ENCODE assay signal across 19 cellular contexts in genomic region chr7:157729566-157729965, GRCh38.
A peak's percentile ranks its signal among the peaks of the same experiment; 100 is the strongest.
DNase-seq lines count a peak whose midpoint lies in the region; ATAC-seq and TF ChIP-seq lines count a peak whose summit lies in the region.
"Had no signal": no experiment of that assay in that cellular context is flagged by ENCODE, and none has a peak within 500 bp of the region (broad histone marks: within the 10 kb centered on the region; RNA-seq: fewer than 3 reads in every experiment).

No MANE protein-coding gene starts in this region.

- CTCF ChIA-PET in HEK293 (lab: Yijun Ruan, JAX): no interaction called here

- H3K4me3 ChIP-seq in HEK293 (ENCODE audit: low read depth, low read length) (no peak overlapping the region), mucosa of descending colon (no peak overlapping the region), body of pancreas (no peak overlapping the region)
- H3K4me3 ChIP-seq: SK-N-MC had no signal

- H3K36me3 Mint-ChIP-seq in T-helper 17 cell (ENCODE audit: low read depth): no peaks in the 10 kb centered on the region
- H3K36me3 Mint-ChIP-seq: CD4-positive, alpha-beta memory T cell had no signal

- TF ChIP-seq POLR2A in body of pancreas (IDR thresholded peaks at IDR 0.05): no peak

- no peak overlapping the region for H3K27ac ChIP-seq in 22Rv1
- H3K27ac ChIP-seq in HEK293 (ENCODE audit: extremely low read depth, low read depth, low read length): no peak overlapping the region
- H3K27ac ChIP-seq in body of pancreas: no peak overlapping the region
- H3K27ac ChIP-seq in substantia nigra (ENCODE audit: low read depth, low read length, poor library complexity, severe bottlenecking): no peak overlapping the region
- H3K27ac ChIP-seq: SK-N-MC had no signal

- H3K4me1 Mint-ChIP-seq in T-helper 17 cell: peaks cover 2% of the 10 kb centered on the region
- H3K4me1 Mint-ChIP-seq: CD4-positive, alpha-beta memory T cell had no signal

- H3K27me3 ChIP-seq in body of pancreas: no peaks in the 10 kb centered on the region

- WGBS in body of pancreas, 2 donors: 67 to 73% methylated on average over 8 to 11 of the region's 11 CpGs

- DNase-seq in T-helper 17 cell (no peak), mucosa of descending colon (no peak), body of pancreas (no peak), substantia nigra (lab: John Stamatoyannopoulos, UW) (no peak)
- DNase-seq: BE2C; Calu3; CD4-positive, alpha-beta memory T cell; KBM-7; NCI-H1436 treated with DMSO at 0.1 percent for 48 hours; NCI-H2029 treated with DMSO at 0.1 percent for 48 hours; NCI-H2171 treated with DMSO at 0.1 percent for 48 hours; NCI-H446 treated with DMSO at 0.1 percent for 48 hours; NCI-H82; OCI-M1; SHP77 had no signal

- H3K4me3 Mint-ChIP-seq in T-helper 17 cell: peak overlapping the region; percentile 28
- H3K4me3 Mint-ChIP-seq: CD4-positive, alpha-beta memory T cell had no signal

- no peak for ATAC-seq in T-helper 17 cell
- ATAC-seq in mucosa of descending colon: peak; percentile 36
- no peak for ATAC-seq in body of pancreas
- no peak for ATAC-seq in HG02970 (IDR thresholded peaks at IDR 0.05; ENCODE audit: low FRiP score, unreplicated experiment)

- H3K27me3 Mint-ChIP-seq in T-helper 17 cell: peaks cover 15% of the 10 kb centered on the region
- H3K27me3 Mint-ChIP-seq: CD4-positive, alpha-beta memory T cell had no signal

- no peaks in the 10 kb centered on the region for H3K9me3 ChIP-seq in HEK293 (ENCODE audit: control insufficient read depth, insufficient read depth, low read depth, low read length)
- H3K9me3 ChIP-seq in T-helper 17 cell (ENCODE audit: control insufficient read depth, low read length, poor library complexity, severe bottlenecking): no peaks in the 10 kb centered on the region
- no peaks in the 10 kb centered on the region for H3K9me3 ChIP-seq in mucosa of descending colon
- H3K9me3 ChIP-seq in body of pancreas: no peaks in the 10 kb centered on the region
- H3K9me3 ChIP-seq: BE2C had no signal

- intact Hi-C loops in mucosa of descending colon (cut with DNase I, micrococcal nuclease): no loop called here
- intact Hi-C loops in body of pancreas (cut with DNase I): no loop called here

- TF ChIP-seq CTCF in 22Rv1 (IDR thresholded peaks at IDR 0.05) (peak; percentile 19; the same call in 1 of the 2 replicates), HEK293 (tag by site-specific recombination; IDR thresholded peaks at IDR 0.05) (peak; percentile 21; the same call in 1 of the 2 replicates), mucosa of descending colon (IDR thresholded peaks at IDR 0.05) (no peak), body of pancreas (IDR thresholded peaks at IDR 0.05) (no peak)

- H3K36me3 ChIP-seq in HEK293 (ENCODE audit: control insufficient read depth in 2 of 2, insufficient read depth in 1 of 2, low read length in 2 of 2): no peaks in the 10 kb centered on the region
- H3K36me3 ChIP-seq in mucosa of descending colon (ENCODE audit: low read depth): no peaks in the 10 kb centered on the region
- no peaks in the 10 kb centered on the region for H3K36me3 ChIP-seq in body of pancreas (replicated peaks in 1 of 2; ENCODE audit: insufficient read depth in 1 of 2, low read depth in 2 of 2)
- H3K36me3 ChIP-seq: BE2C had no signal

- H3K4me1 ChIP-seq in HEK293 (ENCODE audit: control insufficient read depth, insufficient read depth, low read length) (no peaks in the 10 kb centered on the region), mucosa of descending colon (ENCODE audit: low read depth) (no peaks in the 10 kb centered on the region), body of pancreas (no peaks in the 10 kb centered on the region)
- H3K4me1 ChIP-seq: BE2C had no signal

- H3K27ac Mint-ChIP-seq in T-helper 17 cell: no peak overlapping the region
- H3K27ac Mint-ChIP-seq: CD4-positive, alpha-beta memory T cell had no signal

- POLR2A ChIA-PET in HEK293 (lab: Yijun Ruan, JAX): no interaction called here

TF ChIP-seq in HEK293, 187 proteins besides CTCF, POLR2A, EP300 and RAD21:
- TF ChIP-seq ZNF174 (tag by site-specific recombination; IDR thresholded peaks at IDR 0.05) (no peak), ZNF366 (tag by site-specific recombination; conservative IDR thresholded peaks at IDR 0.05) (no peak), PATZ1 (tag by site-specific recombination; IDR thresholded peaks at IDR 0.05) (no peak), ZNF707 (tag by site-specific recombination; IDR thresholded peaks at IDR 0.05) (no peak), BCL6B (tag by site-specific recombination; IDR thresholded peaks at IDR 0.05) (no peak), GLIS1 (tag by site-specific recombination; IDR thresholded peaks at IDR 0.05) (no peak), ZFP3 (tag by site-specific recombination; IDR thresholded peaks at IDR 0.05; ENCODE audit: low read depth) (no peak), ZFP37 (tag by site-specific recombination; IDR thresholded peaks at IDR 0.05) (no peak), ZNF610 (tag by site-specific recombination; IDR thresholded peaks at IDR 0.05; ENCODE audit: borderline replicate concordance) (no peak), ZSCAN5A (tag by site-specific recombination; IDR thresholded peaks at IDR 0.05) (no peak), ZBTB20 (tag by site-specific recombination; IDR thresholded peaks at IDR 0.05) (no peak), ZNF19 (tag by site-specific recombination; IDR thresholded peaks at IDR 0.05; ENCODE audit: low read depth) (no peak), ZNF514 (tag by site-specific recombination; IDR thresholded peaks at IDR 0.05) (no peak), ZNF175 (tag by site-specific recombination; IDR thresholded peaks at IDR 0.05) (no peak), MZF1 (tag by site-specific recombination; IDR thresholded peaks at IDR 0.05; ENCODE audit: borderline replicate concordance) (no peak), ZNF555 (tag by site-specific recombination; conservative IDR thresholded peaks at IDR 0.05) (no peak), ZNF560 (tag by site-specific recombination; IDR thresholded peaks at IDR 0.05; ENCODE audit: borderline replicate concordance) (no peak), REPIN1 (tag by site-specific recombination; IDR thresholded peaks at IDR 0.05; ENCODE audit: low read depth) (no peak), ZBTB1 (tag by site-specific recombination; IDR thresholded peaks at IDR 0.05) (no peak), HOXA7 (CRISPR knock-in tag; IDR thresholded peaks at IDR 0.05; ENCODE audit: borderline replicate concordance) (no peak)

Comparison
In these comparisons a context has a peak if more than half of its experiments do, and no peak if none do; other contexts are left out.
1. CTCF ChIP-seq: peak in 22Rv1 (single experiment) and HEK293 (single experiment); none in mucosa of descending colon (single experiment) and body of pancreas (0 of 7).